ENCODE assay signal across 17 cellular contexts in genomic region chr9:2261421-2262103, GRCh38.
"Had no signal": no experiment of that assay in that cellular context is flagged by ENCODE, and none has a peak within 500 bp of the region (broad histone marks: within the 10 kb centered on the region; RNA-seq: fewer than 3 reads in every experiment).

No MANE protein-coding gene starts in this region.

- H3K27ac ChIP-seq: breast epithelium, foreskin keratinocyte, pancreas, sigmoid colon, upper lobe of left lung had no signal

- DNase-seq: activated B cell treated with CpG ODN at 0.5 μM for 24 hours; activated CD4-positive, alpha-beta T cell treated with anti-CD3 and anti-CD28 coated beads for 48 hours; activated CD8-positive, alpha-beta memory T cell treated with anti-CD3 and anti-CD28 coated beads, Interleukin-2, amount 50 U/mL, for 4 hours; activated CD8-positive, alpha-beta T cell treated with anti-CD3 and anti-CD28 coated beads, Interleukin-2, amount 10 ng/mL, durations not matched to agents 7 days and 5 days; activated effector memory CD4-positive, alpha-beta T cell treated with anti-CD3 and anti-CD28 coated beads, Interleukin-2, amount 50 U/mL, for 16 hours; activated T-cell treated with anti-CD3 and anti-CD28 coated beads, Interleukin-2, amount 50 U/mL, for 48 hours; effector memory CD4-positive, alpha-beta T cell; left ventricle myocardium superior; nephron progenitor cell; sigmoid colon; stimulated activated CD4-positive, alpha-beta T cell treated with anti-CD3 and anti-CD28 coated beads, Interleukin-1b, Interleukin-23, amount 100 ng/mL, for 48 hours; stimulated activated naive CD8-positive, alpha-beta T cell treated with anti-CD3 and anti-CD28 coated beads, Interleukin-15, amount 100 ng/mL, for 72 hours; upper lobe of left lung had no signal

- H3K27me3 ChIP-seq: breast epithelium, pancreas, sigmoid colon, upper lobe of left lung had no signal

- H3K4me1 ChIP-seq: breast epithelium, foreskin keratinocyte, pancreas, sigmoid colon had no signal

- H3K9me3 ChIP-seq: breast epithelium, pancreas, sigmoid colon, upper lobe of left lung had no signal

- ATAC-seq: activated CD8-positive, alpha-beta T cell treated with anti-CD3 and anti-CD28 coated beads, Interleukin-2, amount 10 ng/mL, durations not matched to agents 7 days and 5 days; left ventricle myocardium superior had no signal

- H3K36me3 ChIP-seq: breast epithelium, pancreas, sigmoid colon, upper lobe of left lung had no signal

- FAIRE-seq: pancreas, TTC549 had no signal

- H3K4me3 ChIP-seq: breast epithelium, pancreas, sigmoid colon, upper lobe of left lung had no signal
